In genomic region chr12:1594295-1595025, GRCh38 we compare ENCODE assay signal across 8 cellular contexts. TPM values are rescaled to one million over a fixed set of nuclear protein-coding genes. Genes with fewer than 3 reads are reported as not detected.
DNase-seq lines count a peak whose midpoint lies in the region; ATAC-seq and TF ChIP-seq lines count a peak whose summit lies in the region.

A gene with protein sequence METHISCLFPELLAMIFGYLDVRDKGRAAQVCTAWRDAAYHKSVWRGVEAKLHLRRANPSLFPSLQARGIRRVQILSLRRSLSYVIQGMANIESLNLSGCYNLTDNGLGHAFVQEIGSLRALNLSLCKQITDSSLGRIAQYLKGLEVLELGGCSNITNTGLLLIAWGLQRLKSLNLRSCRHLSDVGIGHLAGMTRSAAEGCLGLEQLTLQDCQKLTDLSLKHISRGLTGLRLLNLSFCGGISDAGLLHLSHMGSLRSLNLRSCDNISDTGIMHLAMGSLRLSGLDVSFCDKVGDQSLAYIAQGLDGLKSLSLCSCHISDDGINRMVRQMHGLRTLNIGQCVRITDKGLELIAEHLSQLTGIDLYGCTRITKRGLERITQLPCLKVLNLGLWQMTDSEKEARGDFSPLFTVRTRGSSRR (minus strand): TSS chr12:1594581. CDS start chr12:1594066, 515 bp downstream.

- peak; percentile 61; the same call in 1 of the 2 replicates for TF ChIP-seq POLR2A in Raji (IDR thresholded peaks at IDR 0.05; ENCODE audit: insufficient read depth, low read depth, low read length)

- peak; percentile 43 for ATAC-seq in GM23338

- H3K27ac Mint-ChIP-seq in GM23338 (no peak within 1 kb of the TSS; the same call in 1 of the 2 replicates), neural progenitor cell (peak within 1 kb of the TSS; percentile 69)

- H3K9me3 Mint-ChIP-seq in GM23338 (no peaks in the 10 kb centered on the region; the same call in 2 of the 3 replicates), neural progenitor cell (no peaks in the 10 kb centered on the region)

- TF ChIP-seq CTCF in GM23338 (conservative IDR thresholded peaks at IDR 0.05; ENCODE audit: low read depth in 2 of 2) (no peak), LNCaP clone FGC (IDR thresholded peaks at IDR 0.05; ENCODE audit: control insufficient read depth, extremely low read depth, insufficient read depth) (no peak), foreskin fibroblast (IDR thresholded peaks at IDR 0.05; ENCODE audit: low read depth, low read length) (no peak), neural progenitor cell (IDR thresholded peaks at IDR 0.05) (no peak)

- H3K4me2 ChIP-seq in GM23338 (peak within 1 kb of the TSS; percentile 97), neural progenitor cell (peak within 1 kb of the TSS; percentile 93)

- H3K4me1 Mint-ChIP-seq in GM23338: peaks cover 42% of the 10 kb centered on the region
- H3K4me1 Mint-ChIP-seq in neural progenitor cell: peaks cover 52% of the 10 kb centered on the region

- H4K20me1 ChIP-seq in GM23338 (replicated peaks; ENCODE audit: insufficient read depth) (peaks cover 11% of the 10 kb centered on the region), neural progenitor cell (ENCODE audit: low read depth) (peaks cover 59% of the 10 kb centered on the region)

- DNase-seq in EH (ENCODE audit: low read depth) (peak; percentile 85), GM23338 (ENCODE audit: low spot score) (peak; percentile 96), LNCaP clone FGC (ENCODE audit: low read depth) (no peak), activated gamma-delta T cell (lab: John Stamatoyannopoulos, UW) (peak; percentile 83), foreskin fibroblast (peak; percentile 80 to 94), neural progenitor cell (ENCODE audit: low spot score) (peak; percentile 98)

- H3K4me1 ChIP-seq in GM23338 (ENCODE audit: insufficient read depth): peaks cover 27% of the 10 kb centered on the region
- H3K4me1 ChIP-seq in neural progenitor cell: peaks cover 26% of the 10 kb centered on the region
- H3K4me1 ChIP-seq in stomach smooth muscle (ENCODE audit: control insufficient read depth, insufficient read depth, low read length): peaks cover 37% of the 10 kb centered on the region

- H3K9ac ChIP-seq in neural progenitor cell (no peak within 1 kb of the TSS), stomach smooth muscle (ENCODE audit: low read length in 2 of 2) (peak within 1 kb of the TSS; percentile 65 to 92)

- H3K79me2 ChIP-seq in GM23338 (replicated peaks; ENCODE audit: insufficient read depth) (peaks cover 16% of the 10 kb centered on the region; the same call in 1 of the 2 replicates), neural progenitor cell (ENCODE audit: low read depth) (peaks cover 87% of the 10 kb centered on the region)

- peaks cover 72% of the 10 kb centered on the region for H3K27me3 Mint-ChIP-seq in GM23338 (ENCODE audit: insufficient read depth, low read depth, poor library complexity)
- peaks cover 8% of the 10 kb centered on the region for H3K27me3 Mint-ChIP-seq in neural progenitor cell (ENCODE audit: insufficient read depth, low read depth)

- H3K27ac ChIP-seq in GM23338 (ENCODE audit: low read depth) (no peak within 1 kb of the TSS), neural progenitor cell (peak within 1 kb of the TSS; percentile 81), stomach smooth muscle (ENCODE audit: low read length) (peak within 1 kb of the TSS; percentile 94)

- H3K4me3 ChIP-seq in GM23338 (peak within 1 kb of the TSS; percentile 75), LNCaP clone FGC (ENCODE audit: low read depth, low read length) (peak within 1 kb of the TSS; percentile 68), foreskin fibroblast (ENCODE audit: low read depth in 1 of 2, low read length in 2 of 2) (peak within 1 kb of the TSS; percentile 75 to 81), neural progenitor cell (peak within 1 kb of the TSS; percentile 86), stomach smooth muscle (ENCODE audit: low read length in 2 of 2) (peak within 1 kb of the TSS; percentile 79 to 91)

- no peaks in the 10 kb centered on the region for H3K36me3 ChIP-seq in GM23338 (ENCODE audit: insufficient read depth)
- H3K36me3 ChIP-seq in neural progenitor cell: no peaks in the 10 kb centered on the region
- no peaks in the 10 kb centered on the region for H3K36me3 ChIP-seq in stomach smooth muscle (ENCODE audit: control insufficient read depth in 2 of 2, insufficient read depth in 2 of 2, low read length in 2 of 2)

- peak within 1 kb of the TSS; percentile 84 for H3K4me3 Mint-ChIP-seq in GM23338
- peak within 1 kb of the TSS; percentile 89 for H3K4me3 Mint-ChIP-seq in neural progenitor cell

- H3F3A ChIP-seq in GM23338 (replicated peaks; ENCODE audit: low read depth): peaks cover 31% of the 10 kb centered on the region
- H3F3A ChIP-seq in neural progenitor cell (ENCODE audit: low read depth): peaks cover 57% of the 10 kb centered on the region

- peak within 1 kb of the TSS; percentile 99 for H2AFZ ChIP-seq in GM23338
- no peak within 1 kb of the TSS for H2AFZ ChIP-seq in neural progenitor cell (replicated peaks)

- H3K27me3 ChIP-seq in GM23338 (ENCODE audit: insufficient read depth): peaks cover 74% of the 10 kb centered on the region
- H3K27me3 ChIP-seq in neural progenitor cell: peaks cover 17% of the 10 kb centered on the region
- H3K27me3 ChIP-seq in stomach smooth muscle (ENCODE audit: control insufficient read depth in 1 of 2, insufficient read depth in 2 of 2, low read length in 2 of 2): no peaks in the 10 kb centered on the region

- peaks cover 4% of the 10 kb centered on the region; the same call in 1 of the 3 replicates for H3K36me3 Mint-ChIP-seq in GM23338 (ENCODE audit: low read depth)
- H3K36me3 Mint-ChIP-seq in neural progenitor cell: peaks cover 7% of the 10 kb centered on the region

- no peaks in the 10 kb centered on the region for H3K9me2 ChIP-seq in GM23338 (ENCODE audit: insufficient read depth)

- H3K9me3 ChIP-seq in neural progenitor cell (ENCODE audit: low read depth) (no peaks in the 10 kb centered on the region), stomach smooth muscle (ENCODE audit: control insufficient read depth in 2 of 2, low read length in 2 of 2) (no peaks in the 10 kb centered on the region)

TF ChIP-seq in GM23338, 12 proteins besides CTCF, POLR2A, EP300 and RAD21:
- no peak for TF ChIP-seq ZNF462 (CRISPR knock-in tag; IDR thresholded peaks at IDR 0.05)
- TF ChIP-seq POLR2AphosphoS5 (IDR thresholded peaks at IDR 0.05; ENCODE audit: low read depth): peak; percentile 11; the same call in 1 of the 2 replicates

RNA-seq across cellular contexts. Expression of the gene that starts here (rescaled TPM):
- total RNA-seq in GM23338 (2014; rRNA removed; shearing (Covaris generic)): 9.1 and 9.4 TPM in 2 replicates
- 0.40 and 0.74 TPM in 2 replicates for polyA plus RNA-seq in GM23338 (2016; fragmentation: Nextera tagmentation; extraction: Ambion mirVana)
- total RNA-seq in neural progenitor cell (ENCODE audit: low replicate concordance): 27.3 and 64.6 TPM in 2 replicates
